ENCODE assay signal across 32 cellular contexts in genomic region chr1:110218739-110219138, GRCh38. TPM values are rescaled to one million over a fixed set of nuclear protein-coding genes. Genes with fewer than 3 reads are reported as not detected.
DNase-seq lines count a peak whose midpoint lies in the region; ATAC-seq, FAIRE-seq and TF ChIP-seq lines count a peak whose summit lies in the region.
"Had no signal": no experiment of that assay in that cellular context is flagged by ENCODE, and none has a peak within 500 bp of the region (broad histone marks: within the 10 kb centered on the region; RNA-seq: fewer than 3 reads in every experiment).

No MANE protein-coding gene starts in this region.

- no peaks in the 10 kb centered on the region for H3K79me2 ChIP-seq in HepG2 (ENCODE audit: insufficient read depth, low read length)

- no peak overlapping the region for H3K4me2 ChIP-seq in HepG2 (ENCODE audit: low read depth, low read length)
- H3K4me2 ChIP-seq: smooth muscle cell had no signal

- TF ChIP-seq RAD21 in HepG2 (CRISPR knock-in tag; IDR thresholded peaks at IDR 0.05): no peak

- no peak overlapping the region for H3K4me3 Mint-ChIP-seq in activated T-helper 17 cell treated with anti-CD3 and anti-CD28 coated beads, Interleukin-2, amount 50 U/mL, for 72 hours
- H3K4me3 Mint-ChIP-seq: activated naive CD8-positive, alpha-beta T cell treated with anti-CD3 and anti-CD28 coated beads, Interleukin-2, amount 10 ng/mL, durations not matched to agents 7 days and 5 days; CD4-positive, alpha-beta memory T cell; natural killer cell had no signal

- in situ Hi-C loops in HepG2 (cut with HindIII; ENCODE audit: extremely low pct_ligation_motif_present, low pct_unique_long_range_greater_than_20kb): no loop called here

- no peak for TF ChIP-seq POLR2A in HepG2 (IDR thresholded peaks at IDR 0.05; ENCODE audit: insufficient read depth in 1 of 2, low read depth in 2 of 2, low read length in 2 of 2)
- TF ChIP-seq POLR2A in right lobe of liver (IDR thresholded peaks at IDR 0.05): no peak

- no peak overlapping the region for H2AFZ ChIP-seq in HepG2 (ENCODE audit: low read length)

- H3K9me3 ChIP-seq in HepG2 (ENCODE audit: low read length) (no peaks in the 10 kb centered on the region), right lobe of liver (no peaks in the 10 kb centered on the region)
- H3K9me3 ChIP-seq: HAP-1 had no signal

- CTCF ChIA-PET in HepG2 (lab: Yijun Ruan, JAX; ENCODE audit: low intra/inter-chr PET ratio, low total read pairs): no interaction called here

- H3K4me3 ChIP-seq in HepG2 (replicated peaks in 1 of 3; ENCODE audit: insufficient read depth in 1 of 3, low read depth in 2 of 3, low read length in 3 of 3) (no peak overlapping the region), right lobe of liver (no peak overlapping the region)
- H3K4me3 ChIP-seq: HAP-1, smooth muscle cell had no signal

- no peaks in the 10 kb centered on the region for H3K4me1 ChIP-seq in HepG2 (ENCODE audit: insufficient read depth, low read length)
- peaks cover 0 to 7% (median 0%) of the 10 kb centered on the region in 4 donors for H3K4me1 ChIP-seq in right lobe of liver
- H3K4me1 ChIP-seq: HAP-1 had no signal

- WGBS in HepG2 (ENCODE audit: low lambda C conversion rate): 10% methylated on average over 1 of the region's 4 CpGs
- 100% methylated on average over 1 of the region's 4 CpGs for WGBS in right lobe of liver (ENCODE audit: insufficient coverage, low coverage, low lambda C conversion rate, missing lambda C conversion rate)

- DNase-seq in HepG2 (ENCODE audit: low spot score) (no peak), right lobe of liver (no peak), left kidney (ENCODE audit: low read depth, low spot score) (peak; percentile 88), activated gamma-delta T cell (lab: John Stamatoyannopoulos, UW) (no peak), H4 (ENCODE audit: low spot score) (no peak), left colon (no peak), medulla oblongata (ENCODE audit: extremely low spot score) (no peak)
- DNase-seq: activated CD4-positive, alpha-beta T cell treated with anti-CD3 and anti-CD28 coated beads, Interleukin-2, amount 50 U/mL, for 1 hour; activated CD4-positive, CD25-positive, alpha-beta regulatory T cell; activated gamma-delta T cell treated with Interleukin-2 at 50 U/mL for 16 hours; activated naive CD8-positive, alpha-beta T cell treated with anti-CD3 and anti-CD28 coated beads, Interleukin-2, amount 10 ng/mL, durations not matched to agents 7 days and 5 days; activated T-cell treated with anti-CD3 and anti-CD28 coated beads, Interleukin-2, amount 50 U/mL, for 1 hour; aorta; DMS 273 treated with DMSO at 0.1 percent for 48 hours; left ventricle myocardium superior; natural killer cell; NCI-H1092; NCI-H1694 treated with DMSO at 0.1 percent for 48 hours; NCI-H446 treated with DMSO at 0.1 percent for 48 hours; NCI-H774; SHP77 treated with DMSO at 0.1 percent for 48 hours; stimulated activated CD4-positive, alpha-beta T cell treated with anti-CD3 and anti-CD28 coated beads, Interleukin-1b, Interleukin-23, amount 100 ng/mL, for 48 hours; stimulated activated naive CD8-positive, alpha-beta T cell treated with anti-CD3 and anti-CD28 coated beads, Interleukin-15, Interleukin-2, amounts not matched to agents 100 U/mL and 50 U/mL, for 24 hours; T1000 had no signal

- peaks cover 27% of the 10 kb centered on the region for H3K4me1 Mint-ChIP-seq in activated T-helper 17 cell treated with anti-CD3 and anti-CD28 coated beads, Interleukin-2, amount 50 U/mL, for 72 hours
- H3K4me1 Mint-ChIP-seq: natural killer cell had no signal

- H3K27me3 Mint-ChIP-seq in activated T-helper 17 cell treated with anti-CD3 and anti-CD28 coated beads, Interleukin-2, amount 50 U/mL, for 72 hours: no peaks in the 10 kb centered on the region
- H3K27me3 Mint-ChIP-seq: activated naive CD8-positive, alpha-beta T cell treated with anti-CD3 and anti-CD28 coated beads, Interleukin-2, amount 10 ng/mL, durations not matched to agents 7 days and 5 days; CD4-positive, alpha-beta memory T cell had no signal

- TF ChIP-seq EP300 in HepG2 (IDR thresholded peaks at IDR 0.05; ENCODE audit: low read depth in 2 of 2, low read length in 2 of 2) (no peak), HepG2 (CRISPR knock-in tag; IDR thresholded peaks at IDR 0.05; ENCODE audit: borderline replicate concordance) (no peak)

- H3K9me3 Mint-ChIP-seq in activated T-helper 17 cell treated with anti-CD3 and anti-CD28 coated beads, Interleukin-2, amount 50 U/mL, for 72 hours: no peaks in the 10 kb centered on the region
- H3K9me3 Mint-ChIP-seq: activated naive CD8-positive, alpha-beta T cell treated with anti-CD3 and anti-CD28 coated beads, Interleukin-2, amount 10 ng/mL, durations not matched to agents 7 days and 5 days; CD4-positive, alpha-beta memory T cell; natural killer cell had no signal

- BruUV-seq in HepG2 (replicated peaks; lab: Mats Ljungman, UMichigan): no TSS peak

- ATAC-seq in HepG2 (peak; percentile 64), right lobe of liver (no peak), left colon (no peak)
- no peak for ATAC-seq in activated T-helper 17 cell treated with anti-CD3 and anti-CD28 coated beads, Interleukin-2, amount 50 U/mL, for 72 hours (replicated peaks)
- ATAC-seq: left ventricle myocardium superior; natural killer cell; stimulated activated naive CD8-positive, alpha-beta T cell treated with anti-CD3 and anti-CD28 coated beads, Interleukin-15, Interleukin-2, amounts not matched to agents 100 U/mL and 50 U/mL, for 24 hours had no signal

- H3K27ac Mint-ChIP-seq in activated T-helper 17 cell treated with anti-CD3 and anti-CD28 coated beads, Interleukin-2, amount 50 U/mL, for 72 hours: peak overlapping the region; percentile 85
- H3K27ac Mint-ChIP-seq: activated naive CD8-positive, alpha-beta T cell treated with anti-CD3 and anti-CD28 coated beads, Interleukin-2, amount 10 ng/mL, durations not matched to agents 7 days and 5 days; natural killer cell had no signal

- H3K27ac ChIP-seq in HepG2 (ENCODE audit: extremely low read length, insufficient read depth, low read length): no peak overlapping the region
- no peak overlapping the region for H3K27ac ChIP-seq in right lobe of liver
- H3K27ac ChIP-seq: 22Rv1 had no signal

- POLR2A ChIA-PET in HepG2 (lab: Yijun Ruan, JAX): no interaction called here

- intact Hi-C loops in HepG2 (cut with micrococcal nuclease; ENCODE audit: unreplicated experiment): no loop called here
- intact Hi-C loops in right lobe of liver (cut with DNase I): no loop called here
- intact Hi-C loops in left colon (cut with DNase I, micrococcal nuclease): no loop called here

- no peak for TF ChIP-seq CTCF in HepG2 (CRISPR knock-in tag; IDR thresholded peaks at IDR 0.05)
- TF ChIP-seq CTCF in right lobe of liver (IDR thresholded peaks at IDR 0.05): no peak

- no peaks in the 10 kb centered on the region for H3K36me3 ChIP-seq in HepG2 (replicated peaks in 1 of 2; ENCODE audit: control insufficient read depth in 1 of 2, insufficient read depth in 2 of 2, low read length in 2 of 2)
- H3K36me3 ChIP-seq in right lobe of liver: no peaks in the 10 kb centered on the region

- no peak for FAIRE-seq in HepG2 (lab: Jason Lieb, UNC)
- FAIRE-seq: colon, GM12892, RCC 7860 had no signal

- no peak overlapping the region for H3K9ac ChIP-seq in HepG2 (ENCODE audit: insufficient read depth, low read depth, low read length)

- no peaks in the 10 kb centered on the region for H4K20me1 ChIP-seq in HepG2 (ENCODE audit: insufficient read depth, low read length)

- H3K27me3 ChIP-seq in HepG2 (ENCODE audit: control insufficient read depth in 1 of 2, insufficient read depth in 2 of 2, low read length in 2 of 2) (peaks cover 0 to 6% of the 10 kb centered on the region in 2 experiments; a peak in 1 of 5 replicates), right lobe of liver (no peaks in the 10 kb centered on the region)

- H3K36me3 Mint-ChIP-seq in activated T-helper 17 cell treated with anti-CD3 and anti-CD28 coated beads, Interleukin-2, amount 50 U/mL, for 72 hours (ENCODE audit: low read depth): peaks cover 16% of the 10 kb centered on the region
- H3K36me3 Mint-ChIP-seq: activated naive CD8-positive, alpha-beta T cell treated with anti-CD3 and anti-CD28 coated beads, Interleukin-2, amount 10 ng/mL, durations not matched to agents 7 days and 5 days; natural killer cell had no signal

TF ChIP-seq in HepG2, 621 proteins besides CTCF, POLR2A, EP300 and RAD21 (continues in another document):
- TF ChIP-seq MIER2 (CRISPR knock-in tag; IDR thresholded peaks at IDR 0.05) (peak; percentile 91), FOSL2 (CRISPR knock-in tag; IDR thresholded peaks at IDR 0.05) (no peak)

RNA-seq across cellular contexts. Expression of gene KCNC4, which starts 8.6 kb away (rescaled TPM):
- 0.20 and 0.24 TPM in 2 replicates for total RNA-seq in HepG2 (2016; rRNA removed; fragmentation: Illumina TruSeq; extraction: Trizol)
- not detected in 2 replicates for total RNA-seq in HepG2 (2016; cell fraction: cytosol; rRNA removed; fragmentation: Illumina TruSeq; extraction: Trizol; ENCODE audit: low read depth)
- total RNA-seq in HepG2 (2016; cell fraction: insoluble cytoplasmic fraction; rRNA removed; fragmentation: Illumina TruSeq; extraction: Trizol): 0.16 and 0.17 TPM in 2 replicates
- 0.12 and 0.14 TPM in 2 replicates for total RNA-seq in HepG2 (2016; cell fraction: membrane; rRNA removed; fragmentation: Illumina TruSeq; extraction: Trizol)
- 0.12 and 0.16 TPM in 2 replicates for total RNA-seq in HepG2 (2016; cell fraction: nucleus; rRNA removed; fragmentation: Illumina TruSeq; extraction: Trizol)
- polyA plus RNA-seq in HepG2 (2011; rRNA removed): 0.66 and 1.0 TPM in 2 replicates
- 0.55 and 0.56 TPM in 2 replicates for polyA plus RNA-seq in HepG2 (2011; cell fraction: cytosol; rRNA removed)
- 3.7 and 4.6 TPM in 2 replicates for polyA plus RNA-seq in HepG2 (2011; cell fraction: nucleus; rRNA removed)
- polyA plus RNA-seq in HepG2 (2012): 1.3 TPM in 2 replicates
- 0.08 TPM in 2 replicates for polyA plus RNA-seq in HepG2 (2016; cell fraction: cytosol; fragmentation: Illumina TruSeq; extraction: Trizol; ENCODE audit: low read depth)
- polyA plus RNA-seq in HepG2 (2016; cell fraction: insoluble cytoplasmic fraction; fragmentation: Illumina TruSeq; extraction: Trizol; ENCODE audit: low read depth): 0.13 and 0.24 TPM in 2 replicates
- 0.26 and 0.33 TPM in 2 replicates for polyA plus RNA-seq in HepG2 (2016; cell fraction: membrane; fragmentation: Illumina TruSeq; extraction: Trizol; ENCODE audit: low read depth)
- polyA plus RNA-seq in HepG2 (2016; cell fraction: nucleus; fragmentation: Illumina TruSeq; extraction: Trizol; ENCODE audit: insufficient read depth, low read depth): 0.29 and 0.31 TPM in 2 replicates
- 2.0 and 16.9 TPM in 2 replicates for polyA minus RNA-seq in HepG2 (2011; rRNA and poly(A)+ RNA removed; ENCODE audit: low replicate concordance)
- 0.26 and 0.59 TPM in 2 replicates for polyA minus RNA-seq in HepG2 (2011; cell fraction: cytosol; rRNA and poly(A)+ RNA removed)
- polyA minus RNA-seq in HepG2 (2011; cell fraction: nucleus; rRNA and poly(A)+ RNA removed): 1.4 and 2.2 TPM in 2 replicates
- 1 to 10 TPM in 4 of 6 experiments, under 1 TPM in 2; 0.37 to 4.4 (median 1.7) TPM for total RNA-seq in right lobe of liver
- 10 to 100 TPM; 13.4 to 18.9 TPM for total RNA-seq in activated T-helper 17 cell treated with anti-CD3 and anti-CD28 coated beads, Interleukin-2, amount 50 U/mL, for 72 hours
- total RNA-seq in H4 (2014; rRNA removed; shearing (Covaris generic)): 0.12 and 0.72 TPM in 2 replicates
- 1 to 10 TPM; 7.0 to 8.1 TPM for total RNA-seq in left colon
